In genomic region chr12:122974892-122975789, GRCh38 we compare ENCODE assay signal across 8 cellular contexts. TPM values are rescaled to one million over a fixed set of nuclear protein-coding genes. Genes with fewer than 3 reads are reported as not detected.
DNase-seq lines count a peak whose midpoint lies in the region; ATAC-seq and TF ChIP-seq lines count a peak whose summit lies in the region.

OGFOD2 (plus strand) TSS chr12:122975244; CDS start chr12:122975252, 8 bp downstream.

- H3K4me1 Mint-ChIP-seq in glutamatergic neuron (ENCODE audit: low read depth, unreplicated experiment), result no peaks in the 10 kb centered on the region
- peaks cover 33% of the 10 kb centered on the region for H3K4me1 Mint-ChIP-seq in osteocyte (ENCODE audit: unreplicated experiment)

- under 1% methylated on average over 66 of the region's 66 CpGs for WGBS in thymus

- TF ChIP-seq CTCF in GM10266 (IDR thresholded peaks at IDR 0.05; ENCODE audit: control insufficient read depth, insufficient read depth, low read depth, missing control alignments), result no peak
- no peak for TF ChIP-seq CTCF in glutamatergic neuron (IDR thresholded peaks at IDR 0.05; ENCODE audit: partially characterized antibody, unreplicated experiment)
- no peak for TF ChIP-seq CTCF in osteocyte (IDR thresholded peaks at IDR 0.05)

- H3K9me3 Mint-ChIP-seq in activated naive CD4-positive, alpha-beta T cell treated with anti-CD3 and anti-CD28 coated beads, Interleukin-2, amount 50 U/mL, for 72 hours, result no peaks in the 10 kb centered on the region
- H3K9me3 Mint-ChIP-seq in glutamatergic neuron (ENCODE audit: unreplicated experiment), result peaks cover 5% of the 10 kb centered on the region
- no peaks in the 10 kb centered on the region for H3K9me3 Mint-ChIP-seq in osteocyte (ENCODE audit: unreplicated experiment)

- H3K27me3 Mint-ChIP-seq in glutamatergic neuron (ENCODE audit: unreplicated experiment) (peaks cover 8% of the 10 kb centered on the region), osteocyte (ENCODE audit: unreplicated experiment) (no peaks in the 10 kb centered on the region)

- H3K36me3 ChIP-seq in thymus (ENCODE audit: control insufficient read depth, insufficient read depth), result peaks cover 13% of the 10 kb centered on the region

- H3K27ac Mint-ChIP-seq in activated naive CD4-positive, alpha-beta T cell treated with anti-CD3 and anti-CD28 coated beads, Interleukin-2, amount 50 U/mL, for 72 hours, result peak within 1 kb of the TSS; percentile 99 to 100
- H3K27ac Mint-ChIP-seq in glutamatergic neuron (ENCODE audit: unreplicated experiment) (peak within 1 kb of the TSS; percentile 98), osteocyte (ENCODE audit: unreplicated experiment) (peak within 1 kb of the TSS; percentile 100)

- peak within 1 kb of the TSS; percentile 71 for H3K4me3 ChIP-seq in thymus (ENCODE audit: low read length)

- H3K4me3 Mint-ChIP-seq in glutamatergic neuron (ENCODE audit: unreplicated experiment) (peak within 1 kb of the TSS; percentile 96), osteocyte (ENCODE audit: unreplicated experiment) (peak within 1 kb of the TSS; percentile 95)

- DNase-seq in GM10266 (ENCODE audit: extremely low spot score) (peak; percentile 92), NCI-H1092 treated with DMSO at 0.1 percent for 48 hours (lab: John Stamatoyannopoulos, UW) (peak; percentile 84), SKM-1 (lab: John Stamatoyannopoulos, UW; ENCODE audit: unreplicated experiment) (peak; percentile 72), glutamatergic neuron (peak; percentile 91), osteocyte (ENCODE audit: extremely low spot score, unreplicated experiment) (peak; percentile 95)
- peak; percentile 87 to 91 for DNase-seq in activated naive CD4-positive, alpha-beta T cell treated with anti-CD3 and anti-CD28 coated beads, Interleukin-2, amount 50 U/mL, for 72 hours (ENCODE audit: low spot score in 2 of 2)

- H3K4me1 ChIP-seq in thymus (ENCODE audit: control insufficient read depth, insufficient read depth, low read length), result peaks cover 23% of the 10 kb centered on the region

- ATAC-seq in HG02623 (IDR thresholded peaks at IDR 0.05; ENCODE audit: unreplicated experiment), result peak; percentile 55
- peak; percentile 80 to 87 for ATAC-seq in activated naive CD4-positive, alpha-beta T cell treated with anti-CD3 and anti-CD28 coated beads, Interleukin-2, amount 50 U/mL, for 72 hours

- peak within 1 kb of the TSS; percentile 97 for H3K27ac ChIP-seq in thymus (ENCODE audit: low read depth)

- H3K9me3 ChIP-seq in thymus (ENCODE audit: control insufficient read depth), result no peaks in the 10 kb centered on the region

- H3K36me3 Mint-ChIP-seq in activated naive CD4-positive, alpha-beta T cell treated with anti-CD3 and anti-CD28 coated beads, Interleukin-2, amount 50 U/mL, for 72 hours, result peaks cover 5 to 17% of the 10 kb centered on the region in 2 donors
- H3K36me3 Mint-ChIP-seq in glutamatergic neuron (ENCODE audit: unreplicated experiment), result no peaks in the 10 kb centered on the region
- H3K36me3 Mint-ChIP-seq in osteocyte (ENCODE audit: unreplicated experiment), result peaks cover 3% of the 10 kb centered on the region

- no peaks in the 10 kb centered on the region for H3K27me3 ChIP-seq in thymus (ENCODE audit: control insufficient read depth, insufficient read depth)

RNA-seq across cellular contexts. Expression of gene OGFOD2, which starts in this region (rescaled TPM):
- total RNA-seq in activated naive CD4-positive, alpha-beta T cell treated with anti-CD3 and anti-CD28 coated beads, Interleukin-2, amount 50 U/mL, for 72 hours, result 10 to 100 TPM; 30.3 to 30.8 TPM
- total RNA-seq in glutamatergic neuron (ENCODE audit: unreplicated experiment) (15.3 TPM), osteocyte (16.7 and 20.2 TPM in 2 replicates)
- 20.6 TPM for polyA plus RNA-seq in thymus

Comparison
In these comparisons a context has a peak if more than half of its experiments do, and no peak if none do; other contexts are left out.
1. Peak in every context shown above with its lines: DNase-seq, ATAC-seq, H3K4me3 ChIP-seq and H3K27ac ChIP-seq.